In genomic region chr17:75380750-75381149, GRCh38 we compare ENCODE assay signal across 18 cellular contexts.
"Had no signal": no experiment of that assay in that cellular context is flagged by ENCODE, and none has a peak within 500 bp of the region (broad histone marks: within the 10 kb centered on the region; RNA-seq: fewer than 3 reads in every experiment).

No MANE protein-coding gene starts in this region.

- H3K9me3 ChIP-seq: adrenal gland, gastroesophageal sphincter, heart right ventricle, psoas muscle, right lobe of liver, stomach, thoracic aorta had no signal

- H3K27me3 Mint-ChIP-seq: activated CD4-positive, alpha-beta memory T cell treated with anti-CD3 and anti-CD28 coated beads, Interleukin-2, amount 10 ng/mL, durations not matched to agents 7 days and 5 days had no signal

- H3K4me2 ChIP-seq: smooth muscle cell had no signal

- FAIRE-seq: colon had no signal

- H3K27ac ChIP-seq: adrenal gland, cardiac muscle cell, heart right ventricle, psoas muscle, right lobe of liver, stomach, thoracic aorta, VCaP had no signal

- H3K36me3 ChIP-seq: adrenal gland, cardiac muscle cell, right lobe of liver, thoracic aorta had no signal

- H3K27me3 ChIP-seq: adrenal gland, cardiac muscle cell, gastroesophageal sphincter, heart right ventricle, right lobe of liver, stomach had no signal

- H3K9me3 Mint-ChIP-seq: activated CD4-positive, alpha-beta memory T cell treated with anti-CD3 and anti-CD28 coated beads, Interleukin-2, amount 10 ng/mL, durations not matched to agents 7 days and 5 days; activated T-helper 1 cell treated with anti-CD3 and anti-CD28 coated beads, Interleukin-12 subunit alpha, Interleukin-12 subunit beta, Interleukin-2, Interleukin-4 antibody, amounts not matched to agents 30 ng/mL and 10 ng/mL and 1 ng/mL, durations not matched to agents 14 hours and 24 hours and 36 hours; nephron progenitor cell had no signal

- H3K4me1 Mint-ChIP-seq: nephron progenitor cell had no signal

- ATAC-seq: gastroesophageal sphincter, heart right ventricle, psoas muscle, right lobe of liver had no signal

- H3K4me3 ChIP-seq: adrenal gland, cardiac muscle cell, gastroesophageal sphincter, heart right ventricle, psoas muscle, right lobe of liver, smooth muscle cell, stomach, thoracic aorta had no signal

- DNase-seq: activated CD4-positive, alpha-beta memory T cell treated with anti-CD3 and anti-CD28 coated beads, Interleukin-2, amount 10 ng/mL, durations not matched to agents 7 days and 5 days; activated naive CD4-positive, alpha-beta T cell treated with Interleukin-2 at 50 U/mL for 16 hours; adrenal gland; erythroblast; heart right ventricle; islet precursor cell; mammary epithelial cell; nephron progenitor cell; psoas muscle; right lobe of liver; stomach had no signal

- H3K27ac Mint-ChIP-seq: activated CD4-positive, alpha-beta memory T cell treated with anti-CD3 and anti-CD28 coated beads, Interleukin-2, amount 10 ng/mL, durations not matched to agents 7 days and 5 days; activated T-helper 1 cell treated with anti-CD3 and anti-CD28 coated beads, Interleukin-12 subunit alpha, Interleukin-12 subunit beta, Interleukin-2, Interleukin-4 antibody, amounts not matched to agents 30 ng/mL and 10 ng/mL and 1 ng/mL, durations not matched to agents 14 hours and 24 hours and 36 hours; nephron progenitor cell had no signal

- H3K4me3 Mint-ChIP-seq: activated CD4-positive, alpha-beta memory T cell treated with anti-CD3 and anti-CD28 coated beads, Interleukin-2, amount 10 ng/mL, durations not matched to agents 7 days and 5 days; activated T-helper 1 cell treated with anti-CD3 and anti-CD28 coated beads, Interleukin-12 subunit alpha, Interleukin-12 subunit beta, Interleukin-2, Interleukin-4 antibody, amounts not matched to agents 30 ng/mL and 10 ng/mL and 1 ng/mL, durations not matched to agents 14 hours and 24 hours and 36 hours; nephron progenitor cell had no signal
